1 cellular context compared by ENCODE assay signal in genomic region chr4:144674711-144675110, GRCh38.
TF ChIP-seq lines count a peak whose summit lies in the region.

No MANE protein-coding gene starts in this region.

TF ChIP-seq in GM23338, 12 proteins besides CTCF, POLR2A, EP300 and RAD21 (continued from another document):
- TF ChIP-seq ETS1 (IDR thresholded peaks at IDR 0.05) (no peak), JUNB (IDR thresholded peaks at IDR 0.05; ENCODE audit: unreplicated experiment) (no peak), NANOG (IDR thresholded peaks at IDR 0.05; ENCODE audit: borderline replicate concordance) (no peak), ZNF462 (CRISPR knock-in tag; IDR thresholded peaks at IDR 0.05) (no peak)
